ENCODE assay signal across 1 cellular context in genomic region chr2:63882395-63883130, GRCh38.
TF ChIP-seq lines count a peak whose summit lies in the region.

No MANE protein-coding gene starts in this region.

TF ChIP-seq in GM23338, 12 proteins besides CTCF, POLR2A, EP300 and RAD21 (continued from another document):
- no peak for TF ChIP-seq REST (IDR thresholded peaks at IDR 0.05; ENCODE audit: unreplicated experiment)
- no peak for TF ChIP-seq EZH2 (IDR thresholded peaks at IDR 0.05; ENCODE audit: low read depth, unreplicated experiment)
- no peak for TF ChIP-seq ZNF114 (CRISPR knock-in tag; IDR thresholded peaks at IDR 0.05)
- TF ChIP-seq NANOG (IDR thresholded peaks at IDR 0.05; ENCODE audit: borderline replicate concordance) = no peak
- TF ChIP-seq ETS1 (IDR thresholded peaks at IDR 0.05) = no peak
- TF ChIP-seq JUNB (IDR thresholded peaks at IDR 0.05; ENCODE audit: unreplicated experiment) = no peak
- TF ChIP-seq STAT1 (IDR thresholded peaks at IDR 0.05; ENCODE audit: unreplicated experiment) = no peak
- no peak for TF ChIP-seq ZNF462 (CRISPR knock-in tag; IDR thresholded peaks at IDR 0.05)
- TF ChIP-seq POLR2AphosphoS5 (IDR thresholded peaks at IDR 0.05; ENCODE audit: low read depth) = no peak
- TF ChIP-seq EZH2phosphoT487 (IDR thresholded peaks at IDR 0.05; ENCODE audit: unreplicated experiment) = no peak
- TF ChIP-seq ZNF331 (CRISPR knock-in tag; IDR thresholded peaks at IDR 0.05; ENCODE audit: low read depth) = no peak
